In genomic region chr17:28335201-28335958, GRCh38 we compare ENCODE assay signal across 1 cellular context.
TF ChIP-seq lines count a peak whose summit lies in the region.

IFT20 (minus strand) TSS chr17:28335472; CDS start chr17:28331985, 3,487 bp downstream.
TNFAIP1 (plus strand) TSS chr17:28335761; CDS start chr17:28339522, 3,761 bp downstream.

TF ChIP-seq in GM12878, 131 proteins besides CTCF, POLR2A, EP300 and RAD21 (continued from another document):
- no peak for TF ChIP-seq ZBTB33 (IDR thresholded peaks at IDR 0.05)
- no peak; the same call in 1 of the 2 replicates for TF ChIP-seq RB1 (IDR thresholded peaks at IDR 0.05; ENCODE audit: borderline replicate concordance)
- no peak for TF ChIP-seq TCF3 (IDR thresholded peaks at IDR 0.05; ENCODE audit: borderline replicate concordance, insufficient read depth, low read depth, low read length)
- TF ChIP-seq SP1 (IDR thresholded peaks at IDR 0.05; ENCODE audit: low read depth, low read length), result no peak
